ENCODE assay signal across 13 cellular contexts in the genomic region with DNA sequence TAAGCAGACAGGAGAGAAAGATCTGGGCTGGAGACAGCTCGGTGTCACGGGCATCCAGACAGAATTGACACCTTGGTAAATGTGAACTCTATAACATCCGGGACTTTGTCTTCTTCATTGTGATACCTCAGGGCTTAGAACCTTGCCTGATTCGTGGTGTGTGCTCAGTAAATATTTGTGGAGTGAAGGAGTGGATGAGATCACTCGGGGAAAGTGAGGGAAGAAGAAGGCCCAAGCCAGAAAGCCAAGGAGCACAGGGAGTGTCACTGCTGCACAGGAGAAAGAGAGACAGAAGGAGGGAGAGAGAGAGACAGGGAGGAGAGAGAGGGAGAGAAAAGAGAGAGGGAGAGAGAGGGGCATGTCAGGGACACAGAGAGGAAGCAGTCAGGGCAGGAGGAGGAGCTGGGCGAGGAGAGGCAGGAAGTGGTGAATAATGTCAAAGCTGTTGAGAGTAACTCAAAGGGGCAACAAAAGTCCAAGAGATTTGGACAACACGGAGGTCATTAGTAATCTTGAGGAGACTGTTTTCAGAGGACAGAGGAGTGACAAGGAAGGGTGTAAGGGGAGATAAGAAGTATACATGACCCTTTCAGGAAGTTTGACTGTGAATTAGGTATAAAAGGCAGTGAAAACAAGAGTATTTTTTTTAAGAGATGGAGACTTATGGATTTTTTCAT.
A peak's percentile ranks its signal among the peaks of the same experiment; 100 is the strongest.
DNase-seq lines count a peak whose midpoint lies in the region; ATAC-seq and TF ChIP-seq lines count a peak whose summit lies in the region.
"Had no signal": no experiment of that assay in that cellular context is flagged by ENCODE, and none has a peak within 500 bp of the region (broad histone marks: within the 10 kb centered on the region; RNA-seq: fewer than 3 reads in every experiment).

No MANE protein-coding gene starts in this region.

- H3K36me3 Mint-ChIP-seq in activated CD8-positive, alpha-beta T cell treated with anti-CD3 and anti-CD28 coated beads, Interleukin-2, amount 10 ng/mL, durations not matched to agents 7 days and 5 days (ENCODE audit: low read depth) = peaks cover 6% of the 10 kb centered on the region
- H3K36me3 Mint-ChIP-seq in naive thymus-derived CD4-positive, alpha-beta T cell = peaks cover 0 to 8% (median 0%) of the 10 kb centered on the region in 5 donors
- H3K36me3 Mint-ChIP-seq: activated naive CD4-positive, alpha-beta T cell treated with anti-CD3 and anti-CD28 coated beads, Interleukin-2, amount 50 U/mL, for 24 hours had no signal

- peaks cover 16% of the 10 kb centered on the region for H3K4me1 ChIP-seq in DND-41 (ENCODE audit: insufficient read depth, low read length)
- peaks cover 0 to 13% of the 10 kb centered on the region in 2 donors for H3K4me1 ChIP-seq in naive thymus-derived CD4-positive, alpha-beta T cell (ENCODE audit: control insufficient read depth in 2 of 2, insufficient read depth in 2 of 2, low read length in 2 of 2)

- H3K4me2 ChIP-seq in DND-41 (ENCODE audit: insufficient read depth, low read length) = peak overlapping the region; percentile 48

- intact Hi-C loops in naive thymus-derived CD4-positive, alpha-beta T cell (cut with micrococcal nuclease) = no loop called here

- H3K9me3 Mint-ChIP-seq in activated CD8-positive, alpha-beta T cell treated with anti-CD3 and anti-CD28 coated beads, Interleukin-2, amount 10 ng/mL, durations not matched to agents 7 days and 5 days (ENCODE audit: insufficient read depth) = no peaks in the 10 kb centered on the region
- peaks cover 0 to 4% (median 0%) of the 10 kb centered on the region in 11 donors for H3K9me3 Mint-ChIP-seq in naive thymus-derived CD4-positive, alpha-beta T cell
- H3K9me3 Mint-ChIP-seq: activated naive CD4-positive, alpha-beta T cell treated with anti-CD3 and anti-CD28 coated beads, Interleukin-2, amount 50 U/mL, for 24 hours had no signal

- H3K27ac ChIP-seq in DND-41 (ENCODE audit: low read length) = peak overlapping the region; percentile 81
- peak overlapping the region; percentile 44 for H3K27ac ChIP-seq in KOPT-K1 (ENCODE audit: low read depth, low read length, poor library complexity, severe bottlenecking)
- no peak overlapping the region for H3K27ac ChIP-seq in naive thymus-derived CD4-positive, alpha-beta T cell (ENCODE audit: low read depth, low read length)
- no peak overlapping the region for H3K27ac ChIP-seq in substantia nigra (ENCODE audit: low read depth, low read length, poor library complexity, severe bottlenecking)
- H3K27ac ChIP-seq: skin epidermis had no signal

- H3K27ac Mint-ChIP-seq in activated CD8-positive, alpha-beta T cell treated with anti-CD3 and anti-CD28 coated beads, Interleukin-2, amount 10 ng/mL, durations not matched to agents 7 days and 5 days = no peak overlapping the region
- no peak overlapping the region for H3K27ac Mint-ChIP-seq in naive thymus-derived CD4-positive, alpha-beta T cell
- H3K27ac Mint-ChIP-seq: activated naive CD4-positive, alpha-beta T cell treated with anti-CD3 and anti-CD28 coated beads, Interleukin-2, amount 50 U/mL, for 24 hours; T-helper 1 cell treated with Interleukin-12 subunit alpha and Interleukin-12 subunit beta and Interleukin-4 antibody, amounts not matched to agents 30 μg/mL and 1 μg/mL, for 36 hours had no signal

- peak overlapping the region in 1 of 2 experiments; percentile 38; a peak in 2 of 4 replicates for H3K4me3 ChIP-seq in DND-41 (ENCODE audit: low read depth in 1 of 2, low read length in 2 of 2)
- no peak overlapping the region for H3K4me3 ChIP-seq in naive thymus-derived CD4-positive, alpha-beta T cell (ENCODE audit: low read length)
- H3K4me3 ChIP-seq: skin epidermis had no signal

- DNase-seq in DND-41 (peak; percentile 79), nucleus accumbens (lab: John Stamatoyannopoulos, UW) (no peak), NCI-H146 (lab: John Stamatoyannopoulos, UW) (no peak), NCI-H1105 treated with DMSO at 0.1 percent for 48 hours (lab: John Stamatoyannopoulos, UW) (no peak), substantia nigra (lab: John Stamatoyannopoulos, UW) (no peak)
- DNase-seq in activated CD8-positive, alpha-beta T cell treated with anti-CD3 and anti-CD28 coated beads, Interleukin-2, amount 10 ng/mL, durations not matched to agents 7 days and 5 days = peak; percentile 70
- peak in 3 of 9 donors; percentile 11 to 26 (median 25) for DNase-seq in naive thymus-derived CD4-positive, alpha-beta T cell
- DNase-seq: left ventricle myocardium superior, NCI-H2107 had no signal

- no peaks in the 10 kb centered on the region for H3K27me3 Mint-ChIP-seq in activated CD8-positive, alpha-beta T cell treated with anti-CD3 and anti-CD28 coated beads, Interleukin-2, amount 10 ng/mL, durations not matched to agents 7 days and 5 days (ENCODE audit: low read depth)
- no peaks in the 10 kb centered on the region for H3K27me3 Mint-ChIP-seq in naive thymus-derived CD4-positive, alpha-beta T cell
- H3K27me3 Mint-ChIP-seq: activated naive CD4-positive, alpha-beta T cell treated with anti-CD3 and anti-CD28 coated beads, Interleukin-2, amount 50 U/mL, for 24 hours had no signal

- CTCF ChIA-PET in activated CD8-positive, alpha-beta T cell treated with anti-CD3 and anti-CD28 coated beads, Interleukin-2, amount 10 ng/mL, durations not matched to agents 7 days and 5 days (lab: Charles Lee) = interaction anchor here (0.6 to 2.2 kb wide), 4 partner anchors 14 to 216 kb away, joined by 3 to 5 read pairs (median 4); no protein-coding TSS in a partner anchor
- CTCF ChIA-PET in naive thymus-derived CD4-positive, alpha-beta T cell (lab: Charles Lee) = no interaction called here

- POLR2A ChIA-PET in activated CD8-positive, alpha-beta T cell treated with anti-CD3 and anti-CD28 coated beads, Interleukin-2, amount 10 ng/mL, durations not matched to agents 7 days and 5 days (lab: Charles Lee) = interaction anchor here (1.5 to 1.6 kb wide), 2 partner anchors 42 to 44 kb away, joined by 4 to 5 read pairs; no protein-coding TSS in a partner anchor
- POLR2A ChIA-PET in naive thymus-derived CD4-positive, alpha-beta T cell (lab: Charles Lee) = no interaction called here

- peaks cover 10% of the 10 kb centered on the region for H3K4me1 Mint-ChIP-seq in activated CD8-positive, alpha-beta T cell treated with anti-CD3 and anti-CD28 coated beads, Interleukin-2, amount 10 ng/mL, durations not matched to agents 7 days and 5 days (ENCODE audit: low read depth)
- peaks cover 0 to 18% (median 7%) of the 10 kb centered on the region in 7 donors for H3K4me1 Mint-ChIP-seq in naive thymus-derived CD4-positive, alpha-beta T cell

- peaks cover 4% of the 10 kb centered on the region for H3K9me3 ChIP-seq in DND-41 (ENCODE audit: insufficient read depth, low read length, severe bottlenecking)
- no peaks in the 10 kb centered on the region for H3K9me3 ChIP-seq in KOPT-K1 (ENCODE audit: insufficient read depth, low read length, poor library complexity, severe bottlenecking)
- no peaks in the 10 kb centered on the region for H3K9me3 ChIP-seq in naive thymus-derived CD4-positive, alpha-beta T cell (ENCODE audit: control insufficient read depth in 2 of 3, low read length in 3 of 3)

- no peaks in the 10 kb centered on the region for H3K27me3 ChIP-seq in DND-41 (ENCODE audit: insufficient read depth, low read length, poor library complexity)
- no peaks in the 10 kb centered on the region for H3K27me3 ChIP-seq in naive thymus-derived CD4-positive, alpha-beta T cell (ENCODE audit: control insufficient read depth in 2 of 2, insufficient read depth in 2 of 2, low read length in 2 of 2)

- no peak for TF ChIP-seq CTCF in DND-41 (IDR thresholded peaks at IDR 0.05; ENCODE audit: borderline replicate concordance, extremely low read depth, low read length, poor library complexity, severe bottlenecking)

- H3K36me3 ChIP-seq in DND-41 (ENCODE audit: insufficient read depth, low read length) = no peaks in the 10 kb centered on the region
- H3K36me3 ChIP-seq in KOPT-K1 (ENCODE audit: insufficient read depth, low read length) = no peaks in the 10 kb centered on the region
- no peaks in the 10 kb centered on the region for H3K36me3 ChIP-seq in naive thymus-derived CD4-positive, alpha-beta T cell (ENCODE audit: control insufficient read depth in 2 of 3, insufficient read depth in 3 of 3, low read length in 3 of 3)

- no peak overlapping the region for H3K4me3 Mint-ChIP-seq in activated CD8-positive, alpha-beta T cell treated with anti-CD3 and anti-CD28 coated beads, Interleukin-2, amount 10 ng/mL, durations not matched to agents 7 days and 5 days
- no peak overlapping the region for H3K4me3 Mint-ChIP-seq in naive thymus-derived CD4-positive, alpha-beta T cell
- H3K4me3 Mint-ChIP-seq: activated naive CD4-positive, alpha-beta T cell treated with anti-CD3 and anti-CD28 coated beads, Interleukin-2, amount 50 U/mL, for 24 hours; T-helper 1 cell treated with Interleukin-12 subunit alpha and Interleukin-12 subunit beta and Interleukin-4 antibody, amounts not matched to agents 30 μg/mL and 1 μg/mL, for 36 hours had no signal

- peak; percentile 99 for ATAC-seq in DND-41 (ENCODE audit: insufficient read depth, low read depth)
- peak; percentile 82 for ATAC-seq in activated CD8-positive, alpha-beta T cell treated with anti-CD3 and anti-CD28 coated beads, Interleukin-2, amount 10 ng/mL, durations not matched to agents 7 days and 5 days
- peak; percentile 50 for ATAC-seq in naive thymus-derived CD4-positive, alpha-beta T cell
- ATAC-seq: left ventricle myocardium superior had no signal

- peak overlapping the region; percentile 88 for H2AFZ ChIP-seq in DND-41 (ENCODE audit: low read depth, low read length)

- no peaks in the 10 kb centered on the region for H3K79me2 ChIP-seq in DND-41 (ENCODE audit: insufficient read depth, low read length)

- H3K9ac ChIP-seq in DND-41 (ENCODE audit: low read depth, low read length) = peak overlapping the region; percentile 12; the same call in 1 of the 2 replicates

- H4K20me1 ChIP-seq in DND-41 (ENCODE audit: insufficient read depth, low read length) = no peaks in the 10 kb centered on the region

Comparison
In these comparisons a context has a peak if more than half of its experiments do, and no peak if none do; other contexts are left out.
1. DNase-seq: peak in DND-41 (single experiment) and activated CD8-positive, alpha-beta T cell treated with anti-CD3 and anti-CD28 coated beads, Interleukin-2, amount 10 ng/mL, durations not matched to agents 7 days and 5 days (single experiment); none in nucleus accumbens (0 of 56), NCI-H146 (single experiment), NCI-H1105 treated with DMSO at 0.1 percent for 48 hours (single experiment) and substantia nigra (0 of 49).
2. H3K27ac ChIP-seq: peak in DND-41 (single experiment) and KOPT-K1 (single experiment); none in naive thymus-derived CD4-positive, alpha-beta T cell (single experiment) and substantia nigra (single experiment).
3. Peak in every context shown above with its lines, with median percentiles within 50 percentile points of each other: ATAC-seq.